37 cellular contexts compared by ENCODE assay signal in the genomic region with DNA sequence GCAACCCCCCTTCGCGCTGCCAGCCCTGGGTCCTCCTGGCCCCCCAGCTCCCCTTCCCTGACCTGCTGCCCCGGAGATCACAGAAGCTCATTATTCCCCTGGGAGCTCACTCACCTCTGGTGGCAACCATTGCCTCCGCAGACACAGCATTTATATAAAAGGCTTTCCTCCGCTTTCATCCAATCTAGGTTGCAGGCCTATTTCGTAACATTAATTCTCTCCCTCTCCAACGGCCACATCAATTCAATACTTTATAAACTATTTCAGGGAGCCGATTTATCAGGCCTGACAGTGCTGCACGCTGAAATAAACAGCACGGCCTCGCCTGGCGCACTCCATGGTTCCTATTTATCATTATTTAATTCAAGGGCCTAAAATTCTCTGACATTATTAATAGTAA.
"Had no signal": no experiment of that assay in that cellular context is flagged by ENCODE, and none has a peak within 500 bp of the region (broad histone marks: within the 10 kb centered on the region; RNA-seq: fewer than 3 reads in every experiment).

No MANE protein-coding gene starts in this region.

- H3K4me3 Mint-ChIP-seq: activated CD4-positive, alpha-beta memory T cell treated with anti-CD3 and anti-CD28 coated beads, Interleukin-2, amount 10 ng/mL, durations not matched to agents 7 days and 5 days; activated naive CD8-positive, alpha-beta T cell treated with anti-CD3 and anti-CD28 coated beads for 36 hours; activated T-cell treated with anti-CD3 and anti-CD28 coated beads, Interleukin-2, amount 50 U/mL, for 72 hours; activated T-helper 17 cell treated with anti-CD3 and anti-CD28 coated beads, Interleukin-2, amount 50 U/mL, for 72 hours; central memory CD8-positive, alpha-beta T cell; T-helper 1 cell treated with Interleukin-12 subunit alpha and Interleukin-12 subunit beta and Interleukin-4 antibody, amounts not matched to agents 30 μg/mL and 1 μg/mL, for 36 hours; T-helper 2 cell treated with Interferon-gamma antibody and Interleukin-4, amounts not matched to agents 5 μg/mL and 100 μg/mL, for 36 hours; WTC11 had no signal

- H3K9ac ChIP-seq: SK-N-SH had no signal

- H3K36me3 ChIP-seq: cardiac muscle cell, Peyer's patch, SJSA1 had no signal

- H3K4me3 ChIP-seq: cardiac muscle cell, Peyer's patch, SJSA1 had no signal

- H3K4me1 ChIP-seq: SJSA1 had no signal

- H3K27me3 Mint-ChIP-seq: activated CD4-positive, alpha-beta memory T cell treated with anti-CD3 and anti-CD28 coated beads, Interleukin-2, amount 10 ng/mL, durations not matched to agents 7 days and 5 days; activated naive CD8-positive, alpha-beta T cell treated with anti-CD3 and anti-CD28 coated beads for 36 hours; central memory CD8-positive, alpha-beta T cell had no signal

- H3K27ac Mint-ChIP-seq: activated CD4-positive, alpha-beta memory T cell treated with anti-CD3 and anti-CD28 coated beads, Interleukin-2, amount 10 ng/mL, durations not matched to agents 7 days and 5 days; activated naive CD8-positive, alpha-beta T cell treated with anti-CD3 and anti-CD28 coated beads for 36 hours; activated T-cell treated with anti-CD3 and anti-CD28 coated beads, Interleukin-2, amount 50 U/mL, for 72 hours; activated T-helper 17 cell treated with anti-CD3 and anti-CD28 coated beads, Interleukin-2, amount 50 U/mL, for 72 hours; T-helper 1 cell treated with Interleukin-12 subunit alpha and Interleukin-12 subunit beta and Interleukin-4 antibody, amounts not matched to agents 30 μg/mL and 1 μg/mL, for 36 hours; T-helper 2 cell treated with Interferon-gamma antibody and Interleukin-4, amounts not matched to agents 5 μg/mL and 100 μg/mL, for 36 hours; WTC11 had no signal

- H3K9me3 Mint-ChIP-seq: activated CD4-positive, alpha-beta memory T cell treated with anti-CD3 and anti-CD28 coated beads, Interleukin-2, amount 10 ng/mL, durations not matched to agents 7 days and 5 days; activated naive CD8-positive, alpha-beta T cell treated with anti-CD3 and anti-CD28 coated beads for 36 hours; activated T-helper 17 cell treated with anti-CD3 and anti-CD28 coated beads, Interleukin-2, amount 50 U/mL, for 72 hours; central memory CD8-positive, alpha-beta T cell; T-helper 1 cell treated with Interleukin-12 subunit alpha and Interleukin-12 subunit beta and Interleukin-4 antibody, amounts not matched to agents 30 μg/mL and 1 μg/mL, for 36 hours; T-helper 2 cell treated with Interferon-gamma antibody and Interleukin-4, amounts not matched to agents 5 μg/mL and 100 μg/mL, for 36 hours; WTC11 had no signal

- H3K36me3 Mint-ChIP-seq: activated naive CD8-positive, alpha-beta T cell treated with anti-CD3 and anti-CD28 coated beads for 36 hours; WTC11 had no signal

- H3K9me3 ChIP-seq: Peyer's patch, SJSA1, SK-N-SH had no signal

- ATAC-seq: activated CD4-positive, CD25-positive, alpha-beta regulatory T cell treated with anti-CD3 and anti-CD28 coated beads, Interleukin-2, amount 50 U/mL, for 24 hours; activated T-cell treated with anti-CD3 and anti-CD28 coated beads, Interleukin-2, amount 50 U/mL, for 72 hours; activated T-helper 17 cell treated with anti-CD3 and anti-CD28 coated beads, Interleukin-2, amount 50 U/mL, for 72 hours; PC-3; WTC11 had no signal

- DNase-seq: activated CD4-positive, alpha-beta memory T cell treated with anti-CD3 and anti-CD28 coated beads, Interleukin-2, amount 10 ng/mL, durations not matched to agents 7 days and 5 days; activated CD4-positive, alpha-beta T cell treated with anti-CD3 and anti-CD28 coated beads for 4 hours; activated CD8-positive, alpha-beta memory T cell treated with anti-CD3 and anti-CD28 coated beads for 24 hours; activated effector memory CD4-positive, alpha-beta T cell treated with anti-CD3 and anti-CD28 coated beads, Interleukin-2, amount 50 U/mL, for 16 hours; activated naive CD4-positive, alpha-beta T cell; activated naive CD4-positive, alpha-beta T cell treated with anti-CD3 and anti-CD28 coated beads, Interleukin-2, amount 50 U/mL, for 16 hours; activated naive CD8-positive, alpha-beta T cell treated with anti-CD3 and anti-CD28 coated beads for 36 hours; activated T-cell treated with anti-CD3 and anti-CD28 coated beads, Interleukin-2, amount 50 U/mL, for 1 hour; activated T-cell treated with anti-CD3 and anti-CD28 coated beads, Interleukin-2, amount 50 U/mL, for 72 hours; amniotic stem cell; aorta; MV-4-11; NCI-H1092 treated with DMSO at 0.1 percent for 48 hours; NCI-H1417; NCI-H146; NCI-H187; NCI-H2029 treated with DMSO at 0.1 percent for 48 hours; NCI-H2107; NCI-H2171; NCI-H510A; NCI-H526; NCI-H748 treated with DMSO at 0.1 percent for 48 hours; NK-92 treated with Interleukin-12 subunit alpha and Interleukin-12 subunit beta, amount 100 ng/mL, for 24 hours; PC-3; Peyer's patch; RPMI8226; SHP77 treated with DMSO at 0.1 percent for 48 hours; SK-N-SH had no signal

- H3K27ac ChIP-seq: cardiac muscle cell, Peyer's patch, SJSA1 had no signal

- H3K4me2 ChIP-seq: SK-N-SH had no signal

- H3K4me1 Mint-ChIP-seq: activated CD4-positive, alpha-beta memory T cell treated with anti-CD3 and anti-CD28 coated beads, Interleukin-2, amount 10 ng/mL, durations not matched to agents 7 days and 5 days; activated naive CD8-positive, alpha-beta T cell treated with anti-CD3 and anti-CD28 coated beads for 36 hours; activated T-helper 17 cell treated with anti-CD3 and anti-CD28 coated beads, Interleukin-2, amount 50 U/mL, for 72 hours; central memory CD8-positive, alpha-beta T cell had no signal

- H3K27me3 ChIP-seq: cardiac muscle cell, Peyer's patch had no signal

- FAIRE-seq: TTC549 had no signal
